In the genomic region with DNA sequence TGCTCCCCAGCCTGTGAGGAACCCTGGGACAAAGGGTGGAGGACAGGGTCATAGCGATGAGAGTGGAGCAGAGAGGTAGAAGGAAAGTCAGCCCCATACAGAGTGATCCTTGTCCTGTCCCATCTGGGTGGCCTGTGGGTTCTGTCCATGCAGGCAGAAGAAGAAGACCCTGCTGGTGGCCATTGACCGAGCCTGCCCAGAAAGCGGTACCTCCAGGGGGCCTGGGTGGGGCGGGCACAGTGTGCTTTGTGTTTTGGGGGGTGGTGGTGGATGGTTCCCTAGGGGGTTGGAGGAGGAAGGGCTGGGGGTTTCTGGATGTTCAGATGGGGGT, we compare ENCODE assay signal across 23 cellular contexts. TPM values are rescaled to one million over a fixed set of nuclear protein-coding genes. Genes with fewer than 3 reads are reported as not detected.
A peak's percentile ranks its signal among the peaks of the same experiment; 100 is the strongest.
DNase-seq lines count a peak whose midpoint lies in the region; ATAC-seq and TF ChIP-seq lines count a peak whose summit lies in the region.
"Had no signal": no experiment of that assay in that cellular context is flagged by ENCODE, and none has a peak within 500 bp of the region (broad histone marks: within the 10 kb centered on the region; RNA-seq: fewer than 3 reads in every experiment).

No MANE protein-coding gene starts in this region.

- POLR2A ChIA-PET in activated CD8-positive, alpha-beta T cell treated with anti-CD3 and anti-CD28 coated beads, Interleukin-2, amount 10 ng/mL, durations not matched to agents 7 days and 5 days (lab: Charles Lee) = no interaction called here
- POLR2A ChIA-PET in activated CD8-positive, alpha-beta T cell treated with anti-CD3 and anti-CD28 coated beads for 36 hours (lab: Charles Lee) = no interaction called here
- POLR2A ChIA-PET in OCI-LY7 (lab: Charles Lee) = interaction anchor here (1.1 to 1.2 kb wide), 2 partner anchors 15 to 42 kb away, joined by 4 read pairs; a partner anchor contains a TSS

- no peak overlapping the region for H3K4me3 ChIP-seq in OCI-LY7 (ENCODE audit: low read depth, low read length, poor library complexity, severe bottlenecking)
- H3K4me3 ChIP-seq: GM23248, heart right ventricle, thyroid gland had no signal

- no peaks in the 10 kb centered on the region for H3K9me3 ChIP-seq in OCI-LY7 (ENCODE audit: low read length)
- H3K9me3 ChIP-seq: heart right ventricle, thyroid gland had no signal

- no peaks in the 10 kb centered on the region for H4K20me1 ChIP-seq in OCI-LY7 (ENCODE audit: insufficient read depth, low read length)

- H3K27ac Mint-ChIP-seq in activated CD8-positive, alpha-beta T cell treated with anti-CD3 and anti-CD28 coated beads, Interleukin-2, amount 10 ng/mL, durations not matched to agents 7 days and 5 days = peak overlapping the region; percentile 10
- no peak overlapping the region for H3K27ac Mint-ChIP-seq in activated CD8-positive, alpha-beta T cell treated with anti-CD3 and anti-CD28 coated beads for 36 hours
- H3K27ac Mint-ChIP-seq in stimulated activated naive B cell treated with anti-CD40 and anti-IgM and Interleukin-4, amounts not matched to agents 10 μg/mL and 1 μg/mL and 100 μg/mL, for 72 hours = peak overlapping the region; percentile 94
- H3K27ac Mint-ChIP-seq: activated naive CD8-positive, alpha-beta T cell treated with anti-CD3 and anti-CD28 coated beads, Interleukin-2, amount 10 ng/mL, durations not matched to agents 7 days and 5 days; T-helper 1 cell treated with Interleukin-12 subunit alpha and Interleukin-12 subunit beta and Interleukin-4 antibody, amounts not matched to agents 30 μg/mL and 1 μg/mL, for 36 hours had no signal

- intact Hi-C loops in activated CD8-positive, alpha-beta T cell treated with anti-CD3 and anti-CD28 coated beads for 36 hours (cut with micrococcal nuclease) = no loop called here
- intact Hi-C loops in OCI-LY7 (cut with micrococcal nuclease; ENCODE audit: unreplicated experiment) = no loop called here

- H3K4me2 ChIP-seq in OCI-LY7 (ENCODE audit: low read length) = peak overlapping the region; percentile 38

- peaks cover 37% of the 10 kb centered on the region for H3K4me1 ChIP-seq in OCI-LY7 (ENCODE audit: insufficient read depth, low read length, poor library complexity, severe bottlenecking)

- no peak overlapping the region for H3K4me3 Mint-ChIP-seq in activated CD8-positive, alpha-beta T cell treated with anti-CD3 and anti-CD28 coated beads, Interleukin-2, amount 10 ng/mL, durations not matched to agents 7 days and 5 days
- H3K4me3 Mint-ChIP-seq in activated CD8-positive, alpha-beta T cell treated with anti-CD3 and anti-CD28 coated beads for 36 hours = no peak overlapping the region
- H3K4me3 Mint-ChIP-seq in stimulated activated naive B cell treated with anti-CD40 and anti-IgM and Interleukin-4, amounts not matched to agents 10 μg/mL and 1 μg/mL and 100 μg/mL, for 72 hours = peak overlapping the region; percentile 63 to 65
- H3K4me3 Mint-ChIP-seq: activated naive CD8-positive, alpha-beta T cell treated with anti-CD3 and anti-CD28 coated beads, Interleukin-2, amount 10 ng/mL, durations not matched to agents 7 days and 5 days; T-helper 1 cell treated with Interleukin-12 subunit alpha and Interleukin-12 subunit beta and Interleukin-4 antibody, amounts not matched to agents 30 μg/mL and 1 μg/mL, for 36 hours had no signal

- no peak overlapping the region for H2AFZ ChIP-seq in OCI-LY7 (ENCODE audit: low read length)
- H2AFZ ChIP-seq: GM23248 had no signal

- H3K27me3 Mint-ChIP-seq in activated CD8-positive, alpha-beta T cell treated with anti-CD3 and anti-CD28 coated beads, Interleukin-2, amount 10 ng/mL, durations not matched to agents 7 days and 5 days (ENCODE audit: low read depth) = no peaks in the 10 kb centered on the region
- H3K27me3 Mint-ChIP-seq in activated CD8-positive, alpha-beta T cell treated with anti-CD3 and anti-CD28 coated beads for 36 hours = no peaks in the 10 kb centered on the region
- H3K27me3 Mint-ChIP-seq in stimulated activated naive B cell treated with anti-CD40 and anti-IgM and Interleukin-4, amounts not matched to agents 10 μg/mL and 1 μg/mL and 100 μg/mL, for 72 hours = no peaks in the 10 kb centered on the region
- H3K27me3 Mint-ChIP-seq: activated naive CD8-positive, alpha-beta T cell treated with anti-CD3 and anti-CD28 coated beads, Interleukin-2, amount 10 ng/mL, durations not matched to agents 7 days and 5 days; CD4-positive, CD25-positive, alpha-beta regulatory T cell had no signal

- DNase-seq in activated CD8-positive, alpha-beta T cell treated with anti-CD3 and anti-CD28 coated beads, Interleukin-2, amount 10 ng/mL, durations not matched to agents 7 days and 5 days = no peak
- no peak for DNase-seq in activated CD8-positive, alpha-beta T cell treated with anti-CD3 and anti-CD28 coated beads for 36 hours
- DNase-seq in OCI-LY7 (ENCODE audit: low spot score) (no peak), NCI-H1092 (lab: John Stamatoyannopoulos, UW) (no peak), KG1 (lab: John Stamatoyannopoulos, UW) (no peak), NCI-H2029 treated with DMSO at 0.1 percent for 48 hours (lab: John Stamatoyannopoulos, UW) (no peak)
- no peak for DNase-seq in stimulated activated naive B cell treated with anti-CD40 and anti-IgM and Interleukin-4, amounts not matched to agents 10 μg/mL and 1 μg/mL and 100 μg/mL, for 72 hours
- DNase-seq: brain microvascular endothelial cell; CD4-positive, CD25-positive, alpha-beta regulatory T cell; effector CD4-positive, alpha-beta T cell; GM23248; heart right ventricle; midbrain; NCI-H2081; NCI-H510A; occipital lobe; SHP77; stimulated activated CD4-positive, alpha-beta T cell treated with anti-CD3 and anti-CD28 coated beads, Interleukin-4, amount 100 ng/mL, for 4 hours; stimulated activated CD8-positive, alpha-beta memory T cell treated with anti-CD3 and anti-CD28 coated beads, Interleukin-4, amount 100 ng/mL, for 48 hours had no signal

- no peaks in the 10 kb centered on the region for H3K9me3 Mint-ChIP-seq in activated CD8-positive, alpha-beta T cell treated with anti-CD3 and anti-CD28 coated beads, Interleukin-2, amount 10 ng/mL, durations not matched to agents 7 days and 5 days (ENCODE audit: insufficient read depth)
- H3K9me3 Mint-ChIP-seq in activated CD8-positive, alpha-beta T cell treated with anti-CD3 and anti-CD28 coated beads for 36 hours = no peaks in the 10 kb centered on the region
- H3K9me3 Mint-ChIP-seq in stimulated activated naive B cell treated with anti-CD40 and anti-IgM and Interleukin-4, amounts not matched to agents 10 μg/mL and 1 μg/mL and 100 μg/mL, for 72 hours = no peaks in the 10 kb centered on the region
- H3K9me3 Mint-ChIP-seq: activated naive CD8-positive, alpha-beta T cell treated with anti-CD3 and anti-CD28 coated beads, Interleukin-2, amount 10 ng/mL, durations not matched to agents 7 days and 5 days; CD4-positive, CD25-positive, alpha-beta regulatory T cell; T-helper 1 cell treated with Interleukin-12 subunit alpha and Interleukin-12 subunit beta and Interleukin-4 antibody, amounts not matched to agents 30 μg/mL and 1 μg/mL, for 36 hours had no signal

- no peak for ATAC-seq in activated CD8-positive, alpha-beta T cell treated with anti-CD3 and anti-CD28 coated beads, Interleukin-2, amount 10 ng/mL, durations not matched to agents 7 days and 5 days
- ATAC-seq in activated CD8-positive, alpha-beta T cell treated with anti-CD3 and anti-CD28 coated beads for 36 hours = no peak
- ATAC-seq in stimulated activated naive B cell treated with anti-CD40 and anti-IgM and Interleukin-4, amounts not matched to agents 10 μg/mL and 1 μg/mL and 100 μg/mL, for 72 hours (replicated peaks) = no peak
- ATAC-seq: heart right ventricle had no signal

- no peak for TF ChIP-seq CTCF in activated CD8-positive, alpha-beta T cell treated with anti-CD3 and anti-CD28 coated beads for 36 hours (IDR thresholded peaks at IDR 0.05)
- TF ChIP-seq CTCF in OCI-LY7 (conservative IDR thresholded peaks at IDR 0.05; ENCODE audit: low read length) = no peak

- no TSS peak for BruUV-seq in OCI-LY7 (replicated peaks; lab: Mats Ljungman, UMichigan)

- peaks cover 2% of the 10 kb centered on the region for H3K36me3 Mint-ChIP-seq in activated CD8-positive, alpha-beta T cell treated with anti-CD3 and anti-CD28 coated beads, Interleukin-2, amount 10 ng/mL, durations not matched to agents 7 days and 5 days (ENCODE audit: low read depth)
- no peaks in the 10 kb centered on the region for H3K36me3 Mint-ChIP-seq in activated CD8-positive, alpha-beta T cell treated with anti-CD3 and anti-CD28 coated beads for 36 hours (ENCODE audit: low read depth)
- peaks cover 53 to 71% of the 10 kb centered on the region in 2 donors for H3K36me3 Mint-ChIP-seq in stimulated activated naive B cell treated with anti-CD40 and anti-IgM and Interleukin-4, amounts not matched to agents 10 μg/mL and 1 μg/mL and 100 μg/mL, for 72 hours

- peak overlapping the region; percentile 60 for H3K27ac ChIP-seq in OCI-LY7 (ENCODE audit: low read depth, low read length, poor library complexity, severe bottlenecking)
- peak overlapping the region; percentile 75 for H3K27ac ChIP-seq in layer of hippocampus (ENCODE audit: low read depth, low read length)
- H3K27ac ChIP-seq: brain microvascular endothelial cell, GM23248, thyroid gland had no signal

- H3K79me2 ChIP-seq in OCI-LY7 (ENCODE audit: insufficient read depth, low read depth, low read length) = no peaks in the 10 kb centered on the region

- no peaks in the 10 kb centered on the region for H3K27me3 ChIP-seq in layer of hippocampus (ENCODE audit: control insufficient read depth, insufficient read depth, low read length)
- H3K27me3 ChIP-seq: brain microvascular endothelial cell, heart right ventricle, thyroid gland had no signal

- no peaks in the 10 kb centered on the region for H3K9me2 ChIP-seq in OCI-LY7 (ENCODE audit: insufficient read depth, low read length)

- H3K4me1 Mint-ChIP-seq in activated CD8-positive, alpha-beta T cell treated with anti-CD3 and anti-CD28 coated beads, Interleukin-2, amount 10 ng/mL, durations not matched to agents 7 days and 5 days (ENCODE audit: low read depth) = no peaks in the 10 kb centered on the region
- H3K4me1 Mint-ChIP-seq in activated CD8-positive, alpha-beta T cell treated with anti-CD3 and anti-CD28 coated beads for 36 hours (ENCODE audit: low read depth) = no peaks in the 10 kb centered on the region
- H3K4me1 Mint-ChIP-seq in stimulated activated naive B cell treated with anti-CD40 and anti-IgM and Interleukin-4, amounts not matched to agents 10 μg/mL and 1 μg/mL and 100 μg/mL, for 72 hours = peaks cover 49 to 89% of the 10 kb centered on the region in 2 donors
- H3K4me1 Mint-ChIP-seq: activated naive CD8-positive, alpha-beta T cell treated with anti-CD3 and anti-CD28 coated beads, Interleukin-2, amount 10 ng/mL, durations not matched to agents 7 days and 5 days had no signal

- peaks cover 32% of the 10 kb centered on the region; the same call in 1 of the 2 replicates for H3K36me3 ChIP-seq in OCI-LY7 (ENCODE audit: insufficient read depth, low read length)

- CTCF ChIA-PET in activated CD8-positive, alpha-beta T cell treated with anti-CD3 and anti-CD28 coated beads, Interleukin-2, amount 10 ng/mL, durations not matched to agents 7 days and 5 days (lab: Charles Lee) = interaction anchor here (1.2 to 1.4 kb wide), 2 partner anchors 33 to 40 kb away, joined by 3 to 5 read pairs; no protein-coding TSS in a partner anchor
- CTCF ChIA-PET in activated CD8-positive, alpha-beta T cell treated with anti-CD3 and anti-CD28 coated beads for 36 hours (lab: Charles Lee) = interaction anchor here (1.1 kb wide), 1 partner anchor 39 kb away, joined by 3 read pairs; no protein-coding TSS in a partner anchor
- CTCF ChIA-PET in OCI-LY7 (lab: Charles Lee; ENCODE audit: unreplicated experiment) = no interaction called here

RNA-seq across cellular contexts. Expression of a gene that starts 7.9 kb away (rescaled TPM):
- 10 to 100 TPM; 20.2 to 23.6 TPM for total RNA-seq in activated CD8-positive, alpha-beta T cell treated with anti-CD3 and anti-CD28 coated beads, Interleukin-2, amount 10 ng/mL, durations not matched to agents 7 days and 5 days
- total RNA-seq in activated CD8-positive, alpha-beta T cell treated with anti-CD3 and anti-CD28 coated beads for 36 hours = 10 to 100 TPM; 16.6 to 17.3 TPM
- 18.3 and 18.6 TPM in 2 replicates for total RNA-seq in OCI-LY7 (2014; rRNA removed; shearing (Covaris generic))
- 30.6 and 37.7 TPM in 2 replicates for total RNA-seq in OCI-LY7 (2022)

RNA-seq across cellular contexts. Expression of a gene that starts 12.8 kb away (rescaled TPM):
- total RNA-seq in activated CD8-positive, alpha-beta T cell treated with anti-CD3 and anti-CD28 coated beads, Interleukin-2, amount 10 ng/mL, durations not matched to agents 7 days and 5 days = 1 to 10 TPM; 2.4 to 2.6 TPM
- 1 to 10 TPM; 2.0 to 2.5 TPM for total RNA-seq in activated CD8-positive, alpha-beta T cell treated with anti-CD3 and anti-CD28 coated beads for 36 hours
- total RNA-seq in OCI-LY7 (2014; rRNA removed; shearing (Covaris generic)) = 7.4 and 8.4 TPM in 2 replicates
- 5.4 and 6.4 TPM in 2 replicates for total RNA-seq in OCI-LY7 (2022)

RNA-seq across cellular contexts. Expression of a gene that starts 42.3 kb away (rescaled TPM):
- total RNA-seq in activated CD8-positive, alpha-beta T cell treated with anti-CD3 and anti-CD28 coated beads, Interleukin-2, amount 10 ng/mL, durations not matched to agents 7 days and 5 days = 10 to 100 TPM; 56.5 to 60.0 TPM
- total RNA-seq in activated CD8-positive, alpha-beta T cell treated with anti-CD3 and anti-CD28 coated beads for 36 hours = 10 to 100 TPM; 50.0 to 50.2 TPM
- total RNA-seq in OCI-LY7 (2014; rRNA removed; shearing (Covaris generic)) = 62.8 and 65.3 TPM in 2 replicates
- total RNA-seq in OCI-LY7 (2022) = 59.9 and 60.2 TPM in 2 replicates

RNA-seq across cellular contexts. Expression of a gene that starts 45.5 kb away (rescaled TPM):
- total RNA-seq in activated CD8-positive, alpha-beta T cell treated with anti-CD3 and anti-CD28 coated beads, Interleukin-2, amount 10 ng/mL, durations not matched to agents 7 days and 5 days = 100 to 1,000 TPM; 160 to 161 TPM
- total RNA-seq in activated CD8-positive, alpha-beta T cell treated with anti-CD3 and anti-CD28 coated beads for 36 hours = 100 to 1,000 TPM in 1 of 2 experiments, 10 to 100 TPM in 1; 98.8 to 107 TPM
- 44.1 and 45.4 TPM in 2 replicates for total RNA-seq in OCI-LY7 (2014; rRNA removed; shearing (Covaris generic))
- total RNA-seq in OCI-LY7 (2022) = 91.2 and 104 TPM in 2 replicates

RNA-seq across cellular contexts. Expression of a gene that starts 46.1 kb away (rescaled TPM):
- 10 to 100 TPM; 19.5 to 21.2 TPM for total RNA-seq in activated CD8-positive, alpha-beta T cell treated with anti-CD3 and anti-CD28 coated beads, Interleukin-2, amount 10 ng/mL, durations not matched to agents 7 days and 5 days
- total RNA-seq in activated CD8-positive, alpha-beta T cell treated with anti-CD3 and anti-CD28 coated beads for 36 hours = 10 to 100 TPM; 14.7 to 18.3 TPM
- total RNA-seq in OCI-LY7 (2014; rRNA removed; shearing (Covaris generic)) = 10.9 and 11.2 TPM in 2 replicates
- total RNA-seq in OCI-LY7 (2022) = 30.2 and 31.4 TPM in 2 replicates

Comparison
In these comparisons a context has a peak if more than half of its experiments do, and no peak if none do; other contexts are left out.
1. H3K4me3 Mint-ChIP-seq: peak in stimulated activated naive B cell treated with anti-CD40 and anti-IgM and Interleukin-4, amounts not matched to agents 10 μg/mL and 1 μg/mL and 100 μg/mL, for 72 hours (2 of 2); none in activated CD8-positive, alpha-beta T cell treated with anti-CD3 and anti-CD28 coated beads, Interleukin-2, amount 10 ng/mL, durations not matched to agents 7 days and 5 days (single experiment) and activated CD8-positive, alpha-beta T cell treated with anti-CD3 and anti-CD28 coated beads for 36 hours (single experiment).